In the genomic region with DNA sequence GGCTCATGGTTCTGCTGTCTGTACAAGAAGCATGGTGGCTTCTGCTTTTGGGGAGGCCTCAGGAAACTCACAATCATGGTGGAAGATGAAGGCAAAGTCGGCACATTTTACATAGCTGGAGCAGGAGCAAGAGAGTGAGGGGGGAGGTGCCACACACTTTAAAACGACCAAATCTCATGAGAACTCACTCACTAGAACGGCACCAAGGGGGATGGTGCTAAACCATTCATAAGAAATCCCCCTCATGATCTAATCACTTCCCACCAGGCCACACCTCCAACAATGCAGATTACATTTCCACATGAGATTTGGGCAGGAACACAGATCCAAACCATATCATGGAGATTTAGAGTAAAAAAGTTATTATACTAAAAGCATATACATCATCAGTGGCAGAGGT, we compare ENCODE assay signal across 1 cellular context.
TF ChIP-seq lines count a peak whose summit lies in the region.

No MANE protein-coding gene starts in this region.

TF ChIP-seq in GM12878, 131 proteins besides CTCF, POLR2A, EP300 and RAD21 (continued from another document):
- TF ChIP-seq NRF1 (conservative IDR thresholded peaks at IDR 0.05; ENCODE audit: low read depth, low read length): no peak
- TF ChIP-seq ZBED1 (IDR thresholded peaks at IDR 0.05; ENCODE audit: borderline replicate concordance): 0 out of 2 replicates have a peak, but pooled peaks have one; percentile 18
- TF ChIP-seq FOXM1 (IDR thresholded peaks at IDR 0.05; ENCODE audit: low read depth, low read length): no peak
- no peak for TF ChIP-seq MEF2A (IDR thresholded peaks at IDR 0.05; ENCODE audit: insufficient read depth, low read depth, low read length)
- 0 out of 2 replicates have a peak, but pooled peaks have one; percentile 27 for TF ChIP-seq EED (IDR thresholded peaks at IDR 0.05; ENCODE audit: low read depth)
